1 cellular context compared by ENCODE assay signal in genomic region chr13:75871059-75871458, GRCh38.
TF ChIP-seq lines count a peak whose summit lies in the region.

No MANE protein-coding gene starts in this region.

TF ChIP-seq in GM23338, 12 proteins besides CTCF, POLR2A, EP300 and RAD21 (continued from another document):
- TF ChIP-seq ZNF462 (CRISPR knock-in tag; IDR thresholded peaks at IDR 0.05): no peak
- no peak for TF ChIP-seq NANOG (IDR thresholded peaks at IDR 0.05; ENCODE audit: borderline replicate concordance)
- TF ChIP-seq CREB1 (CRISPR knock-in tag; IDR thresholded peaks at IDR 0.05; ENCODE audit: low read depth): no peak
- no peak for TF ChIP-seq ZNF114 (CRISPR knock-in tag; IDR thresholded peaks at IDR 0.05)
- TF ChIP-seq ZNF331 (CRISPR knock-in tag; IDR thresholded peaks at IDR 0.05; ENCODE audit: low read depth): no peak
